Comparison of ENCODE assay signal across 19 cellular contexts in genomic region chr1:204599098-204599497, GRCh38.
DNase-seq lines count a peak whose midpoint lies in the region; ATAC-seq, FAIRE-seq and TF ChIP-seq lines count a peak whose summit lies in the region.
"Had no signal": no experiment of that assay in that cellular context is flagged by ENCODE, and none has a peak within 500 bp of the region (broad histone marks: within the 10 kb centered on the region; RNA-seq: fewer than 3 reads in every experiment).

No MANE protein-coding gene starts in this region.

- no peak overlapping the region for H2BK120ac ChIP-seq in H1 (replicated peaks; ENCODE audit: low read depth, low read length)

- H3K36me3 Mint-ChIP-seq in neural progenitor cell: no peaks in the 10 kb centered on the region

- H3K4ac ChIP-seq in H1 (replicated peaks; ENCODE audit: insufficient read length, low read depth, low read length): no peak overlapping the region

- H3K4me1 ChIP-seq in H1 (replicated peaks in 1 of 4; ENCODE audit: control insufficient read depth in 3 of 4, insufficient read depth in 4 of 4, low read length in 3 of 4) (peaks cover 10 to 20% (median 11%) of the 10 kb centered on the region in 4 experiments), neural progenitor cell (peaks cover 3% of the 10 kb centered on the region), mammary epithelial cell (ENCODE audit: insufficient read depth, low read length) (no peaks in the 10 kb centered on the region)
- H3K4me1 ChIP-seq: BLaER1 had no signal

- no peak overlapping the region; the same call in 1 of the 2 replicates for H2AK5ac ChIP-seq in H1 (ENCODE audit: low read depth, low read length)

- peak overlapping the region; percentile 47; the same call in 1 of the 2 replicates for H2BK5ac ChIP-seq in H1 (ENCODE audit: low read depth, low read length)

- H3F3A ChIP-seq in neural progenitor cell (ENCODE audit: low read depth): no peaks in the 10 kb centered on the region

- dilution Hi-C loops in mammary epithelial cell (cut with HindIII; ENCODE audit: low sequenced_read_pairs): no loop called here

- H4K91ac ChIP-seq in H1 (replicated peaks; ENCODE audit: insufficient read length, low read length): peak overlapping the region; percentile 67

- TF ChIP-seq CTCF in WERI-Rb-1 (IDR thresholded peaks at IDR 0.05; ENCODE audit: low read depth, low read length): no peak
- TF ChIP-seq CTCF in H1 (IDR thresholded peaks at IDR 0.05; ENCODE audit: control extremely low read depth in 1 of 3, insufficient read depth in 1 of 3, low read depth in 1 of 3, low read length in 3 of 3): no peak
- no peak for TF ChIP-seq CTCF in neural progenitor cell (IDR thresholded peaks at IDR 0.05)
- TF ChIP-seq CTCF in mammary epithelial cell (conservative IDR thresholded peaks at IDR 0.05 in 1 of 2, IDR thresholded peaks at IDR 0.05 in 1 of 2; ENCODE audit: extremely low read depth in 1 of 2, insufficient read depth in 1 of 2, low read depth in 1 of 2, low read length in 2 of 2): no peak

- ATAC-seq in GM19397 (IDR thresholded peaks at IDR 0.05; ENCODE audit: unreplicated experiment) (no peak), GM21528 (IDR thresholded peaks at IDR 0.05; ENCODE audit: low FRiP score, unreplicated experiment) (no peak)
- ATAC-seq: HepG2 had no signal

- peaks cover 16% of the 10 kb centered on the region for H3K4me1 Mint-ChIP-seq in neural progenitor cell
- H3K4me1 Mint-ChIP-seq: CD4-positive, alpha-beta memory T cell had no signal

- DNase-seq in D341Med (ENCODE audit: low spot score) (peak; percentile 21), WERI-Rb-1 (peak; percentile 54), H1 (ENCODE audit: low read depth in 1 of 2, low spot score in 2 of 2) (no peak), neural progenitor cell (ENCODE audit: low spot score) (no peak), mammary epithelial cell (no peak), NCI-H1930 (lab: John Stamatoyannopoulos, UW) (no peak)
- DNase-seq: 8988T; CD4-positive, alpha-beta memory T cell; DMS79 treated with DMSO at 0.1 percent for 48 hours; GF-D8; GM23248; HCEC 1CT had no signal

- 88% methylated on average over 8 of the region's 8 CpGs; no CpG with 5 or more reads in 1 of the 2 experiments for WGBS in H1 (ENCODE audit: extremely low coverage in 1 of 2, insufficient coverage in 1 of 2, insufficient read length in 1 of 2, insufficient replicate concordance in 2 of 2, low coverage in 1 of 2, low lambda C conversion rate in 2 of 2, missing lambda C conversion rate in 1 of 2), 2 experiments
- 22% methylated on average over 6 of the region's 8 CpGs for WGBS in mammary epithelial cell (ENCODE audit: low coverage, missing lambda C conversion rate)

- no peak overlapping the region for H4K8ac ChIP-seq in H1 (ENCODE audit: extremely low read depth, insufficient read depth, low read length)

- H3K27me3 Mint-ChIP-seq in neural progenitor cell (ENCODE audit: insufficient read depth, low read depth): peaks cover 8% of the 10 kb centered on the region
- H3K27me3 Mint-ChIP-seq: CD4-positive, alpha-beta memory T cell had no signal

- no peak for TF ChIP-seq EP300 in H1 (IDR thresholded peaks at IDR 0.05; ENCODE audit: borderline replicate concordance in 1 of 2, low read depth in 2 of 2, low read length in 2 of 2)

- FAIRE-seq in H1 (lab: Jason Lieb, UNC): no peak
- FAIRE-seq: H54, HepG2, HTR-8/SVneo had no signal

- H3K27ac Mint-ChIP-seq in neural progenitor cell: peak overlapping the region; percentile 47
- H3K27ac Mint-ChIP-seq: CD14-positive monocyte; CD4-positive, alpha-beta memory T cell had no signal

- H3K36me3 ChIP-seq in WERI-Rb-1: no peaks in the 10 kb centered on the region
- no peaks in the 10 kb centered on the region for H3K36me3 ChIP-seq in H1 (ENCODE audit: control insufficient read depth in 2 of 4, insufficient read depth in 4 of 4, low read length in 3 of 4)
- H3K36me3 ChIP-seq in neural progenitor cell: no peaks in the 10 kb centered on the region
- no peaks in the 10 kb centered on the region for H3K36me3 ChIP-seq in mammary epithelial cell (ENCODE audit: insufficient read depth, low read length)
- H3K36me3 ChIP-seq: BLaER1 had no signal

- H2AFZ ChIP-seq in H1 (ENCODE audit: low read length) (no peak overlapping the region), neural progenitor cell (replicated peaks) (no peak overlapping the region), mammary epithelial cell (ENCODE audit: low read depth, low read length) (no peak overlapping the region)
- H2AFZ ChIP-seq: GM23248 had no signal

- intact Hi-C loops in mammary epithelial cell (cut with micrococcal nuclease): no loop called here

- H3K14ac ChIP-seq in H1 (ENCODE audit: insufficient read length): no peak overlapping the region

- in situ Hi-C loops in mammary epithelial cell (cut with MboI; ENCODE audit: low sequenced_read_pairs in 2 of 2): no loop called here

- no TSS peak for BruUV-seq in mammary epithelial cell (replicated peaks; lab: Mats Ljungman, UMichigan)

- no peaks in the 10 kb centered on the region for H4K20me1 ChIP-seq in H1 (replicated peaks in 1 of 2; ENCODE audit: control insufficient read depth in 1 of 2, insufficient read depth in 2 of 2, low read length in 2 of 2)
- no peaks in the 10 kb centered on the region for H4K20me1 ChIP-seq in neural progenitor cell (ENCODE audit: low read depth)
- H4K20me1 ChIP-seq in mammary epithelial cell (ENCODE audit: insufficient read depth, low read length): no peaks in the 10 kb centered on the region
- H4K20me1 ChIP-seq: BLaER1 had no signal

- H2BK15ac ChIP-seq in H1 (ENCODE audit: low read length): 0 out of 2 replicates have a peak overlapping the region, but pooled peaks have one; percentile 32

- no peak overlapping the region for H3K23ac ChIP-seq in H1 (ENCODE audit: insufficient read length)

- H3K23me2 ChIP-seq in H1 (ENCODE audit: low read depth, low read length): no peaks in the 10 kb centered on the region

- H3K4me2 ChIP-seq in H1 (ENCODE audit: insufficient read depth in 1 of 2, low read depth in 2 of 2, low read length in 2 of 2) (no peak overlapping the region), neural progenitor cell (no peak overlapping the region), mammary epithelial cell (ENCODE audit: insufficient read depth, low read depth, low read length) (no peak overlapping the region)
- H3K4me2 ChIP-seq: BLaER1 had no signal

- no peaks in the 10 kb centered on the region for H3K79me2 ChIP-seq in H1 (ENCODE audit: control insufficient read depth in 1 of 2, insufficient read depth in 2 of 2, low read length in 2 of 2)
- H3K79me2 ChIP-seq in neural progenitor cell (ENCODE audit: low read depth): no peaks in the 10 kb centered on the region
- H3K79me2 ChIP-seq in mammary epithelial cell (ENCODE audit: insufficient read depth, low read length): no peaks in the 10 kb centered on the region

- H3K9ac ChIP-seq in H1 (replicated peaks in 1 of 4; ENCODE audit: extremely low read depth in 1 of 4, low read depth in 3 of 4, low read length in 3 of 4): no peak overlapping the region
- H3K9ac ChIP-seq in neural progenitor cell: no peak overlapping the region
- no peak overlapping the region for H3K9ac ChIP-seq in mammary epithelial cell (ENCODE audit: insufficient read depth, low read length)
- H3K9ac ChIP-seq: BLaER1, GM23248 had no signal

- H2BK20ac ChIP-seq in H1 (ENCODE audit: low read length): peak overlapping the region; percentile 55; the same call in 1 of the 2 replicates

- no peak overlapping the region for H3K4me3 Mint-ChIP-seq in neural progenitor cell
- H3K4me3 Mint-ChIP-seq: CD14-positive monocyte; CD4-positive, alpha-beta memory T cell had no signal

- no peak for TF ChIP-seq RAD21 in H1 (IDR thresholded peaks at IDR 0.05 in 1 of 2, conservative IDR thresholded peaks at IDR 0.05 in 1 of 2; ENCODE audit: low read depth in 2 of 2, low read length in 2 of 2)

- H3K9me3 Mint-ChIP-seq in neural progenitor cell: peaks cover 2% of the 10 kb centered on the region
- H3K9me3 Mint-ChIP-seq: CD4-positive, alpha-beta memory T cell had no signal

- H3K27ac ChIP-seq in WERI-Rb-1 (peak overlapping the region; percentile 7), H1 (ENCODE audit: low read depth, low read length) (no peak overlapping the region), neural progenitor cell (no peak overlapping the region), mammary epithelial cell (ENCODE audit: insufficient read depth, low read depth, low read length) (no peak overlapping the region)
- H3K27ac ChIP-seq: BLaER1, GM23248 had no signal

- H3K27me3 ChIP-seq in WERI-Rb-1 (ENCODE audit: insufficient read depth, low read depth, severe bottlenecking) (no peaks in the 10 kb centered on the region), H1 (replicated peaks in 1 of 4; ENCODE audit: control insufficient read depth in 3 of 4, extremely low read depth in 1 of 4, insufficient read depth in 3 of 4, low read length in 3 of 4) (no peaks in the 10 kb centered on the region), neural progenitor cell (no peaks in the 10 kb centered on the region), mammary epithelial cell (ENCODE audit: insufficient read depth, low read length) (no peaks in the 10 kb centered on the region)
- H3K27me3 ChIP-seq: BLaER1 had no signal

- H3K4me3 ChIP-seq in WERI-Rb-1 (ENCODE audit: low read depth, low read length) (no peak overlapping the region), H1 (ENCODE audit: extremely low read depth in 1 of 4, insufficient read depth in 2 of 4, low read depth in 3 of 4, low read length in 4 of 4) (no peak overlapping the region), neural progenitor cell (no peak overlapping the region), mammary epithelial cell (replicated peaks in 1 of 3; ENCODE audit: insufficient read depth in 1 of 3, low read depth in 2 of 3, low read length in 3 of 3) (no peak overlapping the region)
- H3K4me3 ChIP-seq: BLaER1, GM23248 had no signal

- H2BK12ac ChIP-seq in H1 (ENCODE audit: low read depth, low read length): no peak overlapping the region; the same call in 1 of the 2 replicates

- no peaks in the 10 kb centered on the region for H3K79me1 ChIP-seq in H1 (ENCODE audit: low read depth, low read length)

- no peak overlapping the region for H3K18ac ChIP-seq in H1 (ENCODE audit: extremely low read depth, low read length)

- CTCF ChIA-PET in H1 (lab: Charles Lee; ENCODE audit: partially characterized antibody): interaction anchor here (0.5 to 5.4 kb wide), 9 partner anchors 10 to 208 kb away, joined by 3 to 33 read pairs (median 9); no protein-coding TSS in a partner anchor
- CTCF ChIA-PET in mammary epithelial cell (lab: Charles Lee; ENCODE audit: low non-redundant PET): no interaction called here

- no peak overlapping the region for H4K5ac ChIP-seq in H1 (ENCODE audit: insufficient read length, low read depth, low read length)

- no peak for TF ChIP-seq POLR2A in H1 (IDR thresholded peaks at IDR 0.05; ENCODE audit: control extremely low read depth in 1 of 2, low read depth in 2 of 2, low read length in 2 of 2)

- no peak overlapping the region for H3K56ac ChIP-seq in H1 (replicated peaks; ENCODE audit: insufficient read length, low read depth, low read length)

- H3K9me3 ChIP-seq in WERI-Rb-1 (ENCODE audit: severe bottlenecking) (no peaks in the 10 kb centered on the region), H1 (ENCODE audit: insufficient read depth in 2 of 2, low read depth in 1 of 2, low read length in 1 of 2) (no peaks in the 10 kb centered on the region), neural progenitor cell (ENCODE audit: low read depth) (no peaks in the 10 kb centered on the region), mammary epithelial cell (replicated peaks; ENCODE audit: insufficient read depth, low read length) (no peaks in the 10 kb centered on the region)
- H3K9me3 ChIP-seq: BLaER1 had no signal

- POLR2A ChIA-PET in H1 (lab: Charles Lee; ENCODE audit: partially characterized antibody): interaction anchor here (1.2 kb wide), 2 partner anchors 10 to 25 kb away, joined by 3 read pairs; no protein-coding TSS in a partner anchor

Comparison
In these comparisons a context has a peak if more than half of its experiments do, and no peak if none do; other contexts are left out.
1. DNase-seq: peak in D341Med (single experiment) and WERI-Rb-1 (single experiment); none in H1 (0 of 2), neural progenitor cell (single experiment), mammary epithelial cell (single experiment) and NCI-H1930 (0 of 2).